12 cellular contexts compared by ENCODE assay signal in the genomic region with DNA sequence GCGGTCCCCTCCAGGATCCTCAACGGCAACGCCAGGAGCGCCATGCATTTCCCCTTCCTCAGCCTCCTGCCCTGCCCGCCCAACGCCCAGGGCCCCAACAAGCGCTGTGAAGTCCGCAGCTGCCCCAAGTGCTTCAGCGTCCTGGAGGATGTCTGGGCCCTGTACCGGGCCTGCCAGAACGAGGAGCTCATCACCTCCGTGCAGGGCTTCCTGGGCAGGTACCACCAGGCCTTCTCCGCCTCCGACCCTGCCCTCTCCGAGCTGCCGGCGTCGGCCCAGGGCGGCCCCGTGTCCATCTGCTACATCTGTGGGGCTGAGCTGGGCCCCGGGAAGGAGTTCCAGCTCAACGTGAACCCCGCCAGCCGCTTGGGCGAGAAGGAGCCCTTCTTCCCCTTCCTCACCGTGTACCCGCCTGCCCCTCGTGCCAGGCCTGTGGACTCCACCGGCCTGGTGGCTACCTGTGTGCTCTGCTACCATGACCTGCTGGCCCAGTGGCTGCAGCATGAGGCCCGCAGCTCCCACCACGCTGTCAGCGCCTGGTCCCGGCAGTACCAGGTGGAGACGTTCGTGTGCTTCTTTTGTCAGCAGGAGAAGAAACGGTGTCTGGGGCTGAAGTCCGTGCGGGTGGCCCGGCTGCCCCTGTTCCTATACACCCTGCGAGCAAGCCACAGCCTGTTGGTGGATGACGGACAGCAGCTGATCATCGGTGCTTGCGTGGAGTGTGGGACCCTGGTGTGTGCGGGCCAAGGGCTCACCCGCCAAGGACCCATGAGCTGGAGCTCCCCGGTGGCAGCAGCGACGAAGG. TPM values are rescaled to one million over a fixed set of nuclear protein-coding genes. Genes with fewer than 3 reads are reported as not detected.
DNase-seq lines count a peak whose midpoint lies in the region; TF ChIP-seq lines count a peak whose summit lies in the region.
"Had no signal": no experiment of that assay in that cellular context is flagged by ENCODE, and none has a peak within 500 bp of the region (broad histone marks: within the 10 kb centered on the region; RNA-seq: fewer than 3 reads in every experiment).

No MANE protein-coding gene starts in this region.

- CTCF ChIA-PET in activated naive CD4-positive, alpha-beta T cell treated with anti-CD3 and anti-CD28 coated beads for 36 hours (lab: Charles Lee) = interaction anchor here (0.9 kb wide), 2 partner anchors 18 to 56 kb away, joined by 3 to 6 read pairs; no protein-coding TSS in a partner anchor
- CTCF ChIA-PET in activated naive CD4-positive, alpha-beta T cell treated with anti-CD3 and anti-CD28 coated beads, Interleukin-2, amount 10 ng/mL, durations not matched to agents 7 days and 5 days (lab: Charles Lee) = no interaction called here

- no peak overlapping the region for H3K27ac ChIP-seq in brain microvascular endothelial cell
- H3K27ac ChIP-seq in mesenchymal stem cell (ENCODE audit: low read length, poor library complexity, severe bottlenecking) = no peak overlapping the region
- H3K27ac ChIP-seq in suprapubic skin = no peak overlapping the region
- H3K27ac ChIP-seq: HL-60 had no signal

- no peak overlapping the region for H2AK5ac ChIP-seq in mesenchymal stem cell (ENCODE audit: low read length, severe bottlenecking)

- H3K14ac ChIP-seq in mesenchymal stem cell (ENCODE audit: low read length in 2 of 2) = peak overlapping the region in 1 of 2 experiments; percentile 90

- no peak for TF ChIP-seq EP300 in suprapubic skin (IDR thresholded peaks at IDR 0.05)

- H3K27ac Mint-ChIP-seq in activated naive CD4-positive, alpha-beta T cell treated with anti-CD3 and anti-CD28 coated beads for 36 hours = no peak overlapping the region
- no peak overlapping the region for H3K27ac Mint-ChIP-seq in activated naive CD4-positive, alpha-beta T cell treated with anti-CD3 and anti-CD28 coated beads, Interleukin-2, amount 10 ng/mL, durations not matched to agents 7 days and 5 days

- TF ChIP-seq POLR2A in suprapubic skin (IDR thresholded peaks at IDR 0.05) = no peak

- no peaks in the 10 kb centered on the region for H3K9me3 ChIP-seq in mesenchymal stem cell (ENCODE audit: control insufficient read depth, low read length)
- H3K9me3 ChIP-seq in suprapubic skin = no peaks in the 10 kb centered on the region

- H4K91ac ChIP-seq in mesenchymal stem cell (ENCODE audit: low read length) = peak overlapping the region; percentile 83

- TF ChIP-seq CTCF in brain microvascular endothelial cell (IDR thresholded peaks at IDR 0.05; ENCODE audit: low read depth, low read length, missing control alignments) (no peak), suprapubic skin (IDR thresholded peaks at IDR 0.05) (no peak), GM20000 (IDR thresholded peaks at IDR 0.05; ENCODE audit: extremely low read depth, missing control alignments) (no peak)

- peaks cover 80% of the 10 kb centered on the region for H3K4me1 ChIP-seq in mesenchymal stem cell (ENCODE audit: control insufficient read depth, insufficient read depth, low read depth, low read length)
- peaks cover 80% of the 10 kb centered on the region for H3K4me1 ChIP-seq in suprapubic skin

- H3K9ac ChIP-seq in mesenchymal stem cell (ENCODE audit: low read length) = peak overlapping the region; percentile 83

- H3K27me3 ChIP-seq in brain microvascular endothelial cell (replicated peaks) (no peaks in the 10 kb centered on the region), mesenchymal stem cell (ENCODE audit: control insufficient read depth in 1 of 2, insufficient read depth in 1 of 2, low read length in 2 of 2) (peaks cover 0 to 5% of the 10 kb centered on the region in 2 experiments), suprapubic skin (peaks cover 16% of the 10 kb centered on the region)

- no peaks in the 10 kb centered on the region for H3K36me3 Mint-ChIP-seq in activated naive CD4-positive, alpha-beta T cell treated with anti-CD3 and anti-CD28 coated beads for 36 hours (ENCODE audit: low read depth)
- H3K36me3 Mint-ChIP-seq in activated naive CD4-positive, alpha-beta T cell treated with anti-CD3 and anti-CD28 coated beads, Interleukin-2, amount 10 ng/mL, durations not matched to agents 7 days and 5 days = no peaks in the 10 kb centered on the region

- intact Hi-C loops in activated naive CD4-positive, alpha-beta T cell treated with anti-CD3 and anti-CD28 coated beads for 36 hours (cut with micrococcal nuclease) = no loop called here

- 89% methylated on average over 48 of the region's 48 CpGs for WGBS in mesenchymal stem cell
- WGBS in suprapubic skin = 90% methylated on average over 29 of the region's 48 CpGs

- H3K4me3 ChIP-seq in brain microvascular endothelial cell (ENCODE audit: low read depth, low read length) = peak overlapping the region; percentile 48
- peak overlapping the region; percentile 11 to 82 for H3K4me3 ChIP-seq in mesenchymal stem cell (ENCODE audit: insufficient read depth in 1 of 2, low read depth in 1 of 2, low read length in 2 of 2)
- H3K4me3 ChIP-seq in suprapubic skin = peak overlapping the region; percentile 62

- H3K4me3 Mint-ChIP-seq in activated naive CD4-positive, alpha-beta T cell treated with anti-CD3 and anti-CD28 coated beads for 36 hours = peak overlapping the region; percentile 36
- H3K4me3 Mint-ChIP-seq in activated naive CD4-positive, alpha-beta T cell treated with anti-CD3 and anti-CD28 coated beads, Interleukin-2, amount 10 ng/mL, durations not matched to agents 7 days and 5 days = no peak overlapping the region

- in situ Hi-C loops in brain microvascular endothelial cell (cut with HindIII; ENCODE audit: low pct_ligation_motif_present, low sequenced_read_pairs) = no loop called here

- H2BK15ac ChIP-seq in mesenchymal stem cell (ENCODE audit: low read depth, poor library complexity, severe bottlenecking) = peak overlapping the region; percentile 84

- H4K8ac ChIP-seq in mesenchymal stem cell (ENCODE audit: low read length) = no peak overlapping the region

- DNase-seq in activated naive CD4-positive, alpha-beta T cell treated with anti-CD3 and anti-CD28 coated beads for 36 hours = no peak
- DNase-seq in activated naive CD4-positive, alpha-beta T cell treated with anti-CD3 and anti-CD28 coated beads, Interleukin-2, amount 10 ng/mL, durations not matched to agents 7 days and 5 days = no peak
- no peak for DNase-seq in brain microvascular endothelial cell
- no peak for DNase-seq in mesenchymal stem cell
- no peak for DNase-seq in suprapubic skin (ENCODE audit: low spot score in 2 of 2)
- DNase-seq in HPDE6-E6E7 (ENCODE audit: extremely low spot score) = no peak
- no peak for DNase-seq in GM20000 (ENCODE audit: low spot score)
- DNase-seq in C1 segment of cervical spinal cord (lab: John Stamatoyannopoulos, UW) = no peak
- DNase-seq: NCI-H2029 treated with DMSO at 0.1 percent for 48 hours; stimulated activated CD4-positive, alpha-beta T cell treated with anti-CD3 and anti-CD28 coated beads, Interleukin-2, amount 100 ng/mL, for 24 hours had no signal

- H3K23ac ChIP-seq in mesenchymal stem cell (ENCODE audit: low read length in 2 of 2) = peak overlapping the region in 1 of 2 experiments; percentile 12

- H2BK120ac ChIP-seq in mesenchymal stem cell (ENCODE audit: low read depth, low read length) = peak overlapping the region; percentile 20

- H3K36me3 ChIP-seq in brain microvascular endothelial cell (replicated peaks) = no peaks in the 10 kb centered on the region
- peaks cover 0 to 17% of the 10 kb centered on the region in 2 experiments for H3K36me3 ChIP-seq in mesenchymal stem cell (ENCODE audit: control insufficient read depth in 1 of 2, insufficient read depth in 2 of 2, low read depth in 1 of 2, low read length in 2 of 2)
- H3K36me3 ChIP-seq in suprapubic skin = no peaks in the 10 kb centered on the region

- peak overlapping the region; percentile 46 for H3K4me2 ChIP-seq in mesenchymal stem cell (ENCODE audit: low read length, poor library complexity, severe bottlenecking)

- H2BK12ac ChIP-seq in mesenchymal stem cell (ENCODE audit: low read length in 2 of 2) = peak overlapping the region; percentile 26 to 28

- no peak overlapping the region for H2AFZ ChIP-seq in mesenchymal stem cell (ENCODE audit: low read depth, low read length)

- H3K27me3 Mint-ChIP-seq in activated naive CD4-positive, alpha-beta T cell treated with anti-CD3 and anti-CD28 coated beads for 36 hours (ENCODE audit: low read depth) = peaks cover 51% of the 10 kb centered on the region
- H3K27me3 Mint-ChIP-seq in activated naive CD4-positive, alpha-beta T cell treated with anti-CD3 and anti-CD28 coated beads, Interleukin-2, amount 10 ng/mL, durations not matched to agents 7 days and 5 days = peaks cover 94% of the 10 kb centered on the region

- peak overlapping the region; percentile 52 to 56 for H3K18ac ChIP-seq in mesenchymal stem cell (ENCODE audit: low read depth in 1 of 2, low read length in 2 of 2)

- H3K4ac ChIP-seq in mesenchymal stem cell (ENCODE audit: low read depth in 1 of 2, low read length in 2 of 2) = no peak overlapping the region

- no peak overlapping the region for H2BK5ac ChIP-seq in mesenchymal stem cell (ENCODE audit: low read depth, low read length, poor library complexity, severe bottlenecking)

- no peaks in the 10 kb centered on the region for H3K4me1 Mint-ChIP-seq in activated naive CD4-positive, alpha-beta T cell treated with anti-CD3 and anti-CD28 coated beads for 36 hours (ENCODE audit: low read depth)
- H3K4me1 Mint-ChIP-seq in activated naive CD4-positive, alpha-beta T cell treated with anti-CD3 and anti-CD28 coated beads, Interleukin-2, amount 10 ng/mL, durations not matched to agents 7 days and 5 days = no peaks in the 10 kb centered on the region

- peaks cover 22% of the 10 kb centered on the region for H3K79me1 ChIP-seq in mesenchymal stem cell (replicated peaks; ENCODE audit: low read length, poor library complexity, severe bottlenecking)

- no peaks in the 10 kb centered on the region for H3K9me3 Mint-ChIP-seq in activated naive CD4-positive, alpha-beta T cell treated with anti-CD3 and anti-CD28 coated beads for 36 hours
- no peaks in the 10 kb centered on the region for H3K9me3 Mint-ChIP-seq in activated naive CD4-positive, alpha-beta T cell treated with anti-CD3 and anti-CD28 coated beads, Interleukin-2, amount 10 ng/mL, durations not matched to agents 7 days and 5 days

RNA-seq across cellular contexts. Expression of a gene that starts 58.9 kb away (rescaled TPM):
- not detected for total RNA-seq in activated naive CD4-positive, alpha-beta T cell treated with anti-CD3 and anti-CD28 coated beads for 36 hours
- polyA plus RNA-seq in mesenchymal stem cell (2013, experiment 1 of 2) = 0.03 TPM
- 0.07 TPM for polyA plus RNA-seq in mesenchymal stem cell (2013, experiment 2 of 2)
- not detected for total RNA-seq in suprapubic skin
- total RNA-seq: kidney epithelial cell had no signal
